In the genomic region with DNA sequence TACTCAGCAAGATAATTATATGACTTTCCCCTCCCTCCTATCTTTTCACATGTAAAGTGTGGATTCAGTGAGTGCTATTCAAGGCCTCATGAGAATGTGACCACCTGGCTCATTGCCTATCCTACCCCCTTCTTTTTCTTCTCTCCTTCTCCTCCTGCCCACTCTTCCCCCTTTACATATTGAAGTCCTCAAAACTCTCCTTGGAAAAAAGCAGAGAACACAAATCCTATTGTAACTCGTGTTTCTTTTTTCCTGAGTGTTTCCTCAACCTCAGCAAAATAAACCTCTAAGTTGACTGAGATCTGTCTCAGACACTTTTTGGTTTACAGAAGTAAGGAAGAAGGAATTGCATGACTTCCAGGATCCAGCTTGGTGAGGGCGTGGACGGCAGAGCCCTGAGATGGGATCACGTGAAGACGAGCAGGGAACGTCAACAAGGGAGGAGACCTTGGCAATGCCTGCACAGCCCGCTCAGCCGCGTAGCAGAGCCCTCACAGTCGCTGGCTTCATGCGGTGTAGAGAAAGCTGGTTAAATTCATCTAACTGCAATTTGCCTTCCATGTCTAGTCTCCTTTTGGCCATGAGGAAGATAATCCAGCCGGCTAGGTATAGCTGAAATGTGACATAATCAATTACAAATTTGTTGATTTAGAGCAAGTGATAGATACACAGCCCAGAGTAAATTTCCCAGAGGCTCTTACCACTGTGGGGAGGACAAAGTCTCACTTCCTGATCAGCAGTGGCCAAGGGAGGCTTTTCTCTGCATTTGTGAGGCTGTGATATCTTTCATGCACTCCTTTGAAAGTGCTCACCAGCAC, we compare ENCODE assay signal across 9 cellular contexts.
A peak's percentile ranks its signal among the peaks of the same experiment; 100 is the strongest.
DNase-seq lines count a peak whose midpoint lies in the region; ATAC-seq and TF ChIP-seq lines count a peak whose summit lies in the region.
"Had no signal": no experiment of that assay in that cellular context is flagged by ENCODE, and none has a peak within 500 bp of the region (broad histone marks: within the 10 kb centered on the region; RNA-seq: fewer than 3 reads in every experiment).

No MANE protein-coding gene starts in this region.

- H4K20me1 ChIP-seq in mammary epithelial cell (ENCODE audit: insufficient read depth, low read length): no peaks in the 10 kb centered on the region

- H3K23ac ChIP-seq in mesendoderm (ENCODE audit: low read length): no peak overlapping the region

- no peaks in the 10 kb centered on the region for H3K9me3 Mint-ChIP-seq in endodermal cell

- DNase-seq in T47D (ENCODE audit: low read depth in 1 of 2, low spot score in 1 of 2) (peak; percentile 27 to 49), mammary epithelial cell (no peak), endodermal cell (peak; percentile 86), mesendoderm (peak; percentile 91), vagina (ENCODE audit: extremely low spot score in 2 of 2) (no peak)
- DNase-seq: NK-92 treated with Interleukin-12 subunit alpha and Interleukin-12 subunit beta, amount 100 ng/mL, for 24 hours had no signal

- H3K27me3 Mint-ChIP-seq in endodermal cell (ENCODE audit: insufficient read depth): no peaks in the 10 kb centered on the region

- peak in 1 of 2 donors; percentile 34 for TF ChIP-seq POLR2A in vagina (IDR thresholded peaks at IDR 0.05)

- dilution Hi-C loops in mammary epithelial cell (cut with HindIII; ENCODE audit: low sequenced_read_pairs): no loop called here

- TF ChIP-seq CTCF in mammary epithelial cell (conservative IDR thresholded peaks at IDR 0.05 in 1 of 2, IDR thresholded peaks at IDR 0.05 in 1 of 2; ENCODE audit: extremely low read depth in 1 of 2, insufficient read depth in 1 of 2, low read depth in 1 of 2, low read length in 2 of 2) (no peak), endodermal cell (conservative IDR thresholded peaks at IDR 0.05) (no peak), vagina (IDR thresholded peaks at IDR 0.05) (no peak)

- ATAC-seq in GM21528 (IDR thresholded peaks at IDR 0.05; ENCODE audit: low FRiP score, unreplicated experiment) (no peak), GM18517 (IDR thresholded peaks at IDR 0.05; ENCODE audit: unreplicated experiment) (no peak)
- ATAC-seq in activated CD4-positive, CD25-positive, alpha-beta regulatory T cell treated with anti-CD3 and anti-CD28 coated beads, Interleukin-2, amount 50 U/mL, for 24 hours: no peak

- H2BK120ac ChIP-seq in mesendoderm (ENCODE audit: low read depth, low read length): peak overlapping the region; percentile 29

- no peak overlapping the region for H4K8ac ChIP-seq in mesendoderm (ENCODE audit: low read depth, low read length)

- no peak overlapping the region for H4K5ac ChIP-seq in mesendoderm (ENCODE audit: low read length)

- no peaks in the 10 kb centered on the region for H3K79me1 ChIP-seq in mesendoderm (ENCODE audit: low read length)

- H3K27me3 ChIP-seq in mammary epithelial cell (ENCODE audit: insufficient read depth, low read length) (no peaks in the 10 kb centered on the region), endodermal cell (ENCODE audit: control insufficient read depth, insufficient read depth, low read length, poor library complexity, severe bottlenecking) (no peaks in the 10 kb centered on the region), mesendoderm (ENCODE audit: insufficient read depth, low read length, poor library complexity) (no peaks in the 10 kb centered on the region), vagina (no peaks in the 10 kb centered on the region)

- no peaks in the 10 kb centered on the region for H3K36me3 Mint-ChIP-seq in endodermal cell (ENCODE audit: low read depth)

- no peak overlapping the region for H2AFZ ChIP-seq in mammary epithelial cell (ENCODE audit: low read depth, low read length)

- H2BK5ac ChIP-seq in mesendoderm (ENCODE audit: low read length): peak overlapping the region; percentile 29

- no peaks in the 10 kb centered on the region for H3K79me2 ChIP-seq in mammary epithelial cell (ENCODE audit: insufficient read depth, low read length)
- H3K79me2 ChIP-seq in mesendoderm (ENCODE audit: control insufficient read depth, insufficient read depth, low read length): no peaks in the 10 kb centered on the region

- H2AK5ac ChIP-seq in mesendoderm (ENCODE audit: low read length): no peak overlapping the region

- peak overlapping the region; percentile 1 for H2BK15ac ChIP-seq in mesendoderm (replicated peaks; ENCODE audit: low read depth)

- H3K9ac ChIP-seq in mammary epithelial cell (ENCODE audit: insufficient read depth, low read length) (no peak overlapping the region), endodermal cell (ENCODE audit: extremely low read depth, low read length, poor library complexity, severe bottlenecking) (peak overlapping the region; percentile 72), mesendoderm (ENCODE audit: low read length) (peak overlapping the region; percentile 10)

- H3K56ac ChIP-seq in mesendoderm (ENCODE audit: low read length): peak overlapping the region; percentile 46

- H3K36me3 ChIP-seq in mammary epithelial cell (ENCODE audit: insufficient read depth, low read length) (no peaks in the 10 kb centered on the region), endodermal cell (ENCODE audit: control insufficient read depth, insufficient read depth, low read length) (no peaks in the 10 kb centered on the region), mesendoderm (ENCODE audit: control insufficient read depth, insufficient read depth, low read length) (no peaks in the 10 kb centered on the region), vagina (no peaks in the 10 kb centered on the region)

- H3K4ac ChIP-seq in mesendoderm (ENCODE audit: low read depth, low read length): no peak overlapping the region

- H3K27ac Mint-ChIP-seq in endodermal cell: peak overlapping the region; percentile 86

- H3K4me2 ChIP-seq in mammary epithelial cell (ENCODE audit: insufficient read depth, low read depth, low read length) (no peak overlapping the region), mesendoderm (ENCODE audit: low read length) (no peak overlapping the region)

- CTCF ChIA-PET in mammary epithelial cell (lab: Charles Lee; ENCODE audit: low non-redundant PET): no interaction called here

- no peak overlapping the region for H3K4me3 ChIP-seq in mammary epithelial cell (replicated peaks in 1 of 3; ENCODE audit: insufficient read depth in 1 of 3, low read depth in 2 of 3, low read length in 3 of 3)
- peak overlapping the region; percentile 60 for H3K4me3 ChIP-seq in endodermal cell (ENCODE audit: low read length)
- no peak overlapping the region for H3K4me3 ChIP-seq in mesendoderm (ENCODE audit: low read length)
- peak overlapping the region; percentile 29 to 36 for H3K4me3 ChIP-seq in vagina

- in situ Hi-C loops in T47D (cut with HindIII; ENCODE audit: low pct_unique_long_range_greater_than_20kb, low sequenced_read_pairs) (no loop called here), mammary epithelial cell (cut with MboI; ENCODE audit: low sequenced_read_pairs in 2 of 2) (no loop called here)

- no TSS peak for BruUV-seq in mammary epithelial cell (replicated peaks; lab: Mats Ljungman, UMichigan)

- H3K4me3 Mint-ChIP-seq in endodermal cell: peak overlapping the region; percentile 4

- H3K27ac ChIP-seq in mammary epithelial cell (ENCODE audit: insufficient read depth, low read depth, low read length) (no peak overlapping the region), endodermal cell (ENCODE audit: low read depth, low read length) (peak overlapping the region; percentile 65), mesendoderm (ENCODE audit: low read depth, low read length) (peak overlapping the region; percentile 6), vagina (peak overlapping the region; percentile 83)

- peak overlapping the region; percentile 69 for H3K18ac ChIP-seq in mesendoderm (ENCODE audit: low read length)

- 80% methylated on average over 12 of the region's 12 CpGs for WGBS in mammary epithelial cell (ENCODE audit: low coverage, missing lambda C conversion rate)
- 10 to 16% methylated on average over 12 of the region's 12 CpGs for WGBS in endodermal cell (ENCODE audit: insufficient coverage in 1 of 2, insufficient read length in 1 of 2), 2 experiments
- whole genome bisulfite sequencing in mesendoderm (ENCODE audit: extremely low coverage, insufficient coverage, low lambda C conversion rate): no CpG with 5 or more reads among the region's 12 CpGs

- H3K4me1 Mint-ChIP-seq in endodermal cell: peaks cover 28% of the 10 kb centered on the region

- H3K9me3 ChIP-seq in mammary epithelial cell (replicated peaks; ENCODE audit: insufficient read depth, low read length): no peaks in the 10 kb centered on the region
- H3K9me3 ChIP-seq in endodermal cell (ENCODE audit: control insufficient read depth, low read length): no peaks in the 10 kb centered on the region
- H3K9me3 ChIP-seq in vagina: no peaks in the 10 kb centered on the region

- H3K4me1 ChIP-seq in mammary epithelial cell (ENCODE audit: insufficient read depth, low read length) (no peaks in the 10 kb centered on the region), endodermal cell (ENCODE audit: control insufficient read depth, insufficient read depth, low read length) (peaks cover 11% of the 10 kb centered on the region), mesendoderm (ENCODE audit: control insufficient read depth, low read depth, low read length) (peaks cover 3% of the 10 kb centered on the region), vagina (peaks cover 10% of the 10 kb centered on the region)

- intact Hi-C loops in mammary epithelial cell (cut with micrococcal nuclease) (no loop called here), vagina (cut with DNase I) (no loop called here)

Comparison
In these comparisons a context has a peak if more than half of its experiments do, and no peak if none do; other contexts are left out.
1. DNase-seq: peak in T47D (2 of 2), endodermal cell (single experiment) and mesendoderm (single experiment); none in mammary epithelial cell (single experiment) and vagina (0 of 2).
2. H3K4me3 ChIP-seq: peak in endodermal cell (single experiment) and vagina (2 of 2); none in mammary epithelial cell (0 of 3) and mesendoderm (single experiment).